Comparison of ENCODE assay signal across 8 cellular contexts in genomic region chr7:112204776-112205347, GRCh38. TPM values are rescaled to one million over a fixed set of nuclear protein-coding genes. Genes with fewer than 3 reads are reported as not detected.
DNase-seq lines count a peak whose midpoint lies in the region; ATAC-seq and TF ChIP-seq lines count a peak whose summit lies in the region.

No MANE protein-coding gene starts in this region.

- H3K9me2 ChIP-seq in PC-3 (replicated peaks; ENCODE audit: low read length): no peaks in the 10 kb centered on the region

- peak overlapping the region; percentile 96 for H3K4me3 Mint-ChIP-seq in central memory CD8-positive, alpha-beta T cell

- POLR2A ChIA-PET in PC-3 (lab: Charles Lee; ENCODE audit: unreplicated experiment): interaction anchor here (0.6 to 0.8 kb wide), 2 partner anchors 246 to 274 kb away, joined by 3 to 8 read pairs; no protein-coding TSS in a partner anchor

- ATAC-seq in Right ventricle myocardium inferior (no peak), PC-3 (0 out of 2 replicates have a peak, but pooled peaks have one; percentile 1), lung (ENCODE audit: insufficient read depth, low FRiP score) (no peak), upper lobe of right lung (no peak), GM18502 (IDR thresholded peaks at IDR 0.05; ENCODE audit: poor library complexity, unreplicated experiment) (no peak)
- no peak for ATAC-seq in central memory CD8-positive, alpha-beta T cell (replicated peaks; ENCODE audit: extremely low read depth, poor library complexity, severe bottlenecking)

- H3K36me3 ChIP-seq in cardiac muscle cell (no peaks in the 10 kb centered on the region), PC-3 (ENCODE audit: low read depth, low read length) (no peaks in the 10 kb centered on the region), lung (ENCODE audit: control insufficient read depth in 2 of 2, insufficient read depth in 2 of 2, low read length in 2 of 2) (no peaks in the 10 kb centered on the region), upper lobe of right lung (no peaks in the 10 kb centered on the region)

- BruUV-seq in PC-3 (replicated peaks; lab: Mats Ljungman, UMichigan): TSS peak; percentile 38

- no peaks in the 10 kb centered on the region for H3K27me3 ChIP-seq in cardiac muscle cell
- no peaks in the 10 kb centered on the region for H3K27me3 ChIP-seq in PC-3 (ENCODE audit: low read length)
- no peaks in the 10 kb centered on the region for H3K27me3 ChIP-seq in lung (ENCODE audit: control insufficient read depth, insufficient read depth)
- H3K27me3 ChIP-seq in upper lobe of right lung: no peaks in the 10 kb centered on the region

- TF ChIP-seq CTCF in cardiac muscle cell (IDR thresholded peaks at IDR 0.05; ENCODE audit: low read depth, low read length) (no peak), PC-3 (conservative IDR thresholded peaks at IDR 0.05; ENCODE audit: low read depth, low read length) (no peak), lung (IDR thresholded peaks at IDR 0.05; ENCODE audit: control extremely low read depth, extremely low read depth) (no peak), upper lobe of right lung (IDR thresholded peaks at IDR 0.05) (no peak)

- H3K4me3 ChIP-seq in cardiac muscle cell (peak overlapping the region; percentile 74), PC-3 (ENCODE audit: low read length) (peak overlapping the region; percentile 94), lung (peak overlapping the region; percentile 85), upper lobe of right lung (peak overlapping the region; percentile 90)

- H4K20me1 ChIP-seq in PC-3 (ENCODE audit: low read length): no peaks in the 10 kb centered on the region

- peaks cover 95% of the 10 kb centered on the region for H3K79me2 ChIP-seq in PC-3 (ENCODE audit: low read length)

- H2AFZ ChIP-seq in PC-3 (ENCODE audit: low read length): peak overlapping the region; percentile 71

- H3K27me3 Mint-ChIP-seq in central memory CD8-positive, alpha-beta T cell: peaks cover 50% of the 10 kb centered on the region

- H3K9me3 Mint-ChIP-seq in central memory CD8-positive, alpha-beta T cell: no peaks in the 10 kb centered on the region

- H3K9me3 ChIP-seq in cardiac muscle cell (ENCODE audit: low read depth) (no peaks in the 10 kb centered on the region), PC-3 (ENCODE audit: low read length) (no peaks in the 10 kb centered on the region), lung (ENCODE audit: control insufficient read depth in 2 of 2, insufficient read depth in 1 of 2, low read length in 1 of 2) (no peaks in the 10 kb centered on the region), upper lobe of right lung (no peaks in the 10 kb centered on the region)

- DNase-seq in cardiac muscle cell (ENCODE audit: low read depth in 1 of 2, low spot score in 1 of 2): peak in 1 of 2 donors; percentile 25
- DNase-seq in Right ventricle myocardium inferior (ENCODE audit: missing footprints): no peak
- DNase-seq in PC-3: peak; percentile 34
- DNase-seq in central memory CD8-positive, alpha-beta T cell (ENCODE audit: low spot score in 2 of 2): no peak
- no peak for DNase-seq in lung (ENCODE audit: low spot score)
- DNase-seq in upper lobe of right lung: no peak
- no peak for DNase-seq in stimulated activated CD4-positive, alpha-beta T cell treated with anti-CD3 and anti-CD28 coated beads, Interleukin-1b, Interleukin-23, amount 100 ng/mL, for 48 hours

- H3K4me1 Mint-ChIP-seq in central memory CD8-positive, alpha-beta T cell: peaks cover 32% of the 10 kb centered on the region

- peaks cover 9% of the 10 kb centered on the region for H3K36me3 Mint-ChIP-seq in central memory CD8-positive, alpha-beta T cell (ENCODE audit: insufficient read depth)

- H3K9ac ChIP-seq in PC-3 (ENCODE audit: low read length): peak overlapping the region; percentile 78

- intact Hi-C loops in Right ventricle myocardium inferior (cut with DNase I): loop anchor here (5.0 to 10.0 kb wide), 5 partner anchors 43 to 440 kb away; no protein-coding TSS in a partner anchor
- intact Hi-C loops in PC-3 (cut with micrococcal nuclease): loop anchor here (1.0 to 5.0 kb wide), 5 partner anchors 68 to 348 kb away; no protein-coding TSS in a partner anchor
- intact Hi-C loops in upper lobe of right lung (cut with DNase I): no loop called here

- H3K4me1 ChIP-seq in cardiac muscle cell (ENCODE audit: low read depth): peaks cover 9% of the 10 kb centered on the region
- H3K4me1 ChIP-seq in PC-3 (ENCODE audit: insufficient read depth, low read length): peaks cover 32% of the 10 kb centered on the region
- peaks cover 1 to 8% of the 10 kb centered on the region in 2 donors for H3K4me1 ChIP-seq in lung (ENCODE audit: control insufficient read depth in 2 of 2, insufficient read depth in 2 of 2, low read length in 2 of 2)
- H3K4me1 ChIP-seq in upper lobe of right lung: peaks cover 12% of the 10 kb centered on the region

- CTCF ChIA-PET in PC-3 (lab: Charles Lee): interaction anchor here (0.6 kb wide), 1 partner anchor 34 kb away, joined by 3 read pairs; no protein-coding TSS in a partner anchor

- no peak overlapping the region for H3K27ac Mint-ChIP-seq in central memory CD8-positive, alpha-beta T cell (ENCODE audit: low read depth)

- H3K27ac ChIP-seq in cardiac muscle cell (peak overlapping the region; percentile 61), PC-3 (ENCODE audit: low read length) (0 out of 2 replicates have a peak overlapping the region, but pooled peaks have one; percentile 35), lung (ENCODE audit: low read depth in 1 of 2, low read length in 1 of 2) (peak overlapping the region; percentile 80 to 92), upper lobe of right lung (peak overlapping the region; percentile 86)

- peak overlapping the region; percentile 80 for H3K4me2 ChIP-seq in PC-3 (ENCODE audit: low read length)

- WGBS in lung, 2 donors: 0 to 1% methylated on average over 10 of the region's 10 CpGs

- no peaks in the 10 kb centered on the region for H3F3A ChIP-seq in PC-3 (ENCODE audit: low read length, unreplicated experiment)

RNA-seq across cellular contexts. Expression of gene DOCK4, which starts 1.3 kb away (rescaled TPM):
- 10.6 and 11.4 TPM in 2 replicates for total RNA-seq in cardiac muscle cell
- 5.3 and 7.2 TPM in 2 replicates for polyA plus RNA-seq in cardiac muscle cell
- 16.8 TPM for total RNA-seq in Right ventricle myocardium inferior
- 21.8 and 25.4 TPM in 2 replicates for total RNA-seq in PC-3 (2014; rRNA removed)
- total RNA-seq in lung: 100 to 1,000 TPM in 1 of 2 donors, 10 to 100 TPM in 1; 59.2 to 163 TPM
- polyA plus RNA-seq in lung: 10 to 100 TPM; 18.7 to 21.4 TPM
- 100 TPM for total RNA-seq in upper lobe of right lung

RNA-seq across cellular contexts. Expression of gene ZNF277, which starts 1.6 kb away (rescaled TPM):
- total RNA-seq in cardiac muscle cell (15.6 and 22.6 TPM in 2 replicates), Right ventricle myocardium inferior (15.7 TPM), PC-3 (2014; rRNA removed) (8.7 and 14.0 TPM in 2 replicates), lung (10 to 100 TPM; 23.0 to 47.6 TPM), upper lobe of right lung (31.0 TPM)
- polyA plus RNA-seq in cardiac muscle cell (9.8 and 13.0 TPM in 2 replicates), lung (10 to 100 TPM; 11.9 to 26.8 TPM)

Comparison
In these comparisons a context has a peak if more than half of its experiments do, and no peak if none do; other contexts are left out.
1. H3K27ac ChIP-seq: peak in every context shown above with its lines; median percentile 86 in lung; 86 in upper lobe of right lung; 61 in cardiac muscle cell; 35 in PC-3.